ENCODE assay signal across 1 cellular context in the genomic region with DNA sequence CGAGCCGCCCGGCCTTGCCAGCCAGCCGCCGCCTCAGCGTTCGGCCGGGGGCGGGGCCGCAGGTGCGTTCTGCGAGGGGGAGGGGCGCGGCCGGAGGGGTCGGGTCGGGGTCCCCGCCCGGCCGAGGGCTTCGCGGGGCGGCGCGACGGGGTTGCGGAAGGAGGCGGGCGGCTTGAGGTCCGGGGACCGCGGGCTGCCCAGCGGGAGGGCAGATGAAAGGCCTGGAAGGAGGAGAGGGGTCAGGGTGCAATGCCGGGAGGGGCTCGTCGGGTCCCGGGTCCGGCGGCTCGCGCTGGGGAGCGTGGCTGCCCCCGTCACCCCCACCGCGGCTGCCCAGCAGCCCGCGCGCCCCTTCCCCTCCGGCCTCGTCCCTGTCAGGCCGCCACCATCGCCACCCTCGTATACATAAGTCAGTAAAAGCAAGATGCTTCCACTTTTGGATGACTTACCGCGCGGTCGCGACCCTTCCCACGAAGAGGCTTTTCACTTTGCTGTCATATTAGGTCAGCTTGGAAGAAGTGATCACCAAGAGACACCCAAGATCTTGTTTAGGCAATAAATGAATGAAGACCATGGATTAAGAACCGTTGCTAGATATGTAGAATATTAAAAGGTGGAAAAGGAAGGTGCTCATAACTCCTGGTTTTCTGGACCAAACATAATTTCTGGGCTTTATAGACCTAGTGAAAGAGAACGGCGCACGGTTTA.
TF ChIP-seq lines count a peak whose summit lies in the region.

No MANE protein-coding gene starts in this region.

TF ChIP-seq in HepG2, 621 proteins besides CTCF, POLR2A, EP300 and RAD21 (continued from another document and continues in another):
- TF ChIP-seq, protein P1, sequence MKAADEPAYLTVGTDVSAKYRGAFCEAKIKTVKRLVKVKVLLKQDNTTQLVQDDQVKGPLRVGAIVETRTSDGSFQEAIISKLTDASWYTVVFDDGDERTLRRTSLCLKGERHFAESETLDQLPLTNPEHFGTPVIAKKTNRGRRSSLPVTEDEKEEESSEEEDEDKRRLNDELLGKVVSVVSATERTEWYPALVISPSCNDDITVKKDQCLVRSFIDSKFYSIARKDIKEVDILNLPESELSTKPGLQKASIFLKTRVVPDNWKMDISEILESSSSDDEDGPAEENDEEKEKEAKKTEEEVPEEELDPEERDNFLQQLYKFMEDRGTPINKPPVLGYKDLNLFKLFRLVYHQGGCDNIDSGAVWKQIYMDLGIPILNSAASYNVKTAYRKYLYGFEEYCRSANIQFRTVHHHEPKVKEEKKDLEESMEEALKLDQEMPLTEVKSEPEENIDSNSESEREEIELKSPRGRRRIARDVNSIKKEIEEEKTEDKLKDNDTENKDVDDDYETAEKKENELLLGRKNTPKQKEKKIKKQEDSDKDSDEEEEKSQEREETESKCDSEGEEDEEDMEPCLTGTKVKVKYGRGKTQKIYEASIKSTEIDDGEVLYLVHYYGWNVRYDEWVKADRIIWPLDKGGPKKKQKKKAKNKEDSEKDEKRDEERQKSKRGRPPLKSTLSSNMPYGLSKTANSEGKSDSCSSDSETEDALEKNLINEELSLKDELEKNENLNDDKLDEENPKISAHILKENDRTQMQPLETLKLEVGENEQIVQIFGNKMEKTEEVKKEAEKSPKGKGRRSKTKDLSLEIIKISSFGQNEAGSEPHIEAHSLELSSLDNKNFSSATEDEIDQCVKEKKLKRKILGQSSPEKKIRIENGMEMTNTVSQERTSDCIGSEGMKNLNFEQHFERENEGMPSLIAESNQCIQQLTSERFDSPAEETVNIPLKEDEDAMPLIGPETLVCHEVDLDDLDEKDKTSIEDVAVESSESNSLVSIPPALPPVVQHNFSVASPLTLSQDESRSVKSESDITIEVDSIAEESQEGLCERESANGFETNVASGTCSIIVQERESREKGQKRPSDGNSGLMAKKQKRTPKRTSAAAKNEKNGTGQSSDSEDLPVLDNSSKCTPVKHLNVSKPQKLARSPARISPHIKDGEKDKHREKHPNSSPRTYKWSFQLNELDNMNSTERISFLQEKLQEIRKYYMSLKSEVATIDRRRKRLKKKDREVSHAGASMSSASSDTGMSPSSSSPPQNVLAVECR (CRISPR knock-in tag; IDR thresholded peaks at IDR 0.05; ENCODE audit: borderline replicate concordance), result peak; percentile 46; the same call in 1 of the 2 replicates
- TF ChIP-seq RXRB (CRISPR knock-in tag; IDR thresholded peaks at IDR 0.05; ENCODE audit: borderline replicate concordance) (no peak), ZFY (CRISPR knock-in tag; IDR thresholded peaks at IDR 0.05) (0 out of 2 replicates have a peak, but pooled peaks have one; percentile 39), ZFP36L2 (CRISPR knock-in tag; IDR thresholded peaks at IDR 0.05) (no peak), NFE2 (CRISPR knock-in tag; IDR thresholded peaks at IDR 0.05) (no peak), MED1 (CRISPR knock-in tag; IDR thresholded peaks at IDR 0.05) (no peak), ZNF775 (CRISPR knock-in tag; IDR thresholded peaks at IDR 0.05; ENCODE audit: borderline replicate concordance) (no peak), SUZ12 (IDR thresholded peaks at IDR 0.05; ENCODE audit: low read depth, low read length) (no peak), PAWR (CRISPR knock-in tag; IDR thresholded peaks at IDR 0.05; ENCODE audit: borderline replicate concordance) (no peak), FOXA1 (IDR thresholded peaks at IDR 0.05) (no peak), FOXA1 (CRISPR knock-in tag; IDR thresholded peaks at IDR 0.05) (no peak), ZNF7 (CRISPR knock-in tag; IDR thresholded peaks at IDR 0.05) (no peak), HNRNPLL (IDR thresholded peaks at IDR 0.05; ENCODE audit: low read depth, low read length, poor library complexity, severe bottlenecking) (no peak), THAP11 (CRISPR knock-in tag; IDR thresholded peaks at IDR 0.05) (peak; percentile 10; the same call in 1 of the 2 replicates), ZNF629 (CRISPR knock-in tag; conservative IDR thresholded peaks at IDR 0.05) (no peak), FOXC1 (CRISPR knock-in tag; IDR thresholded peaks at IDR 0.05; ENCODE audit: borderline replicate concordance) (no peak), MBD4 (IDR thresholded peaks at IDR 0.05; ENCODE audit: borderline replicate concordance, low read length) (no peak), CAMTA2 (CRISPR knock-in tag; IDR thresholded peaks at IDR 0.05; ENCODE audit: borderline replicate concordance) (no peak), MED8 (CRISPR knock-in tag; IDR thresholded peaks at IDR 0.05; ENCODE audit: insufficient replicate concordance) (no peak), ZBTB7A (CRISPR knock-in tag; IDR thresholded peaks at IDR 0.05) (peak; percentile 55)
- TF ChIP-seq, protein P2, sequence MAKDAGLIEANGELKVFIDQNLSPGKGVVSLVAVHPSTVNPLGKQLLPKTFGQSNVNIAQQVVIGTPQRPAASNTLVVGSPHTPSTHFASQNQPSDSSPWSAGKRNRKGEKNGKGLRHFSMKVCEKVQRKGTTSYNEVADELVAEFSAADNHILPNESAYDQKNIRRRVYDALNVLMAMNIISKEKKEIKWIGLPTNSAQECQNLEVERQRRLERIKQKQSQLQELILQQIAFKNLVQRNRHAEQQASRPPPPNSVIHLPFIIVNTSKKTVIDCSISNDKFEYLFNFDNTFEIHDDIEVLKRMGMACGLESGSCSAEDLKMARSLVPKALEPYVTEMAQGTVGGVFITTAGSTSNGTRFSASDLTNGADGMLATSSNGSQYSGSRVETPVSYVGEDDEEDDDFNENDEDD (CRISPR knock-in tag; IDR thresholded peaks at IDR 0.05; ENCODE audit: borderline replicate concordance), result no peak
- TF ChIP-seq, protein P3, sequence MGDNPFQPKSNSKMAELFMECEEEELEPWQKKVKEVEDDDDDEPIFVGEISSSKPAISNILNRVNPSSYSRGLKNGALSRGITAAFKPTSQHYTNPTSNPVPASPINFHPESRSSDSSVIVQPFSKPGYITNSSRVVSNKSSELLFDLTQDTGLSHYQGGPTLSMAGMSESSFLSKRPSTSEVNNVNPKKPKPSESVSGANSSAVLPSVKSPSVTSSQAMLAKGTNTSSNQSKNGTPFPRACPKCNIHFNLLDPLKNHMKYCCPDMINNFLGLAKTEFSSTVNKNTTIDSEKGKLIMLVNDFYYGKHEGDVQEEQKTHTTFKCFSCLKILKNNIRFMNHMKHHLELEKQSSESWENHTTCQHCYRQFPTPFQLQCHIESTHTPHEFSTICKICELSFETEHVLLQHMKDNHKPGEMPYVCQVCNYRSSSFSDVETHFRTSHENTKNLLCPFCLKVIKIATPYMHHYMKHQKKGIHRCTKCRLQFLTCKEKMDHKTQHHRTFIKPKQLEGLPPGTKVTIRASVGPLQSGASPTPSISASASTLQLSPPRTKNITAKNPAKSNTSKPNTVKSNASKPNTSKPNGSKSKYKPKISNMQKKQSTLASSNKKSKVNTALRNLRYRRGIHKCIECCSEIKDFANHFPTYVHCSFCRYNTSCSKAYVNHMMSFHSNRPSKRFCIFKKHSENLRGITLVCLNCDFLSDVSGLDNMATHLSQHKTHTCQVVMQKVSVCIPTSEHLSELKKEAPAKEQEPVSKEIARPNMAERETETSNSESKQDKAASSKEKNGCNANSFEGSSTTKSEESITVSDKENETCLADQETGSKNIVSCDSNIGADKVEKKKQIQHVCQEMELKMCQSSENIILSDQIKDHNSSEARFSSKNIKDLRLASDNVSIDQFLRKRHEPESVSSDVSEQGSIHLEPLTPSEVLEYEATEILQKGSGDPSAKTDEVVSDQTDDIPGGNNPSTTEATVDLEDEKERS (CRISPR knock-in tag; IDR thresholded peaks at IDR 0.05), result no peak
- TF ChIP-seq, protein P4, sequence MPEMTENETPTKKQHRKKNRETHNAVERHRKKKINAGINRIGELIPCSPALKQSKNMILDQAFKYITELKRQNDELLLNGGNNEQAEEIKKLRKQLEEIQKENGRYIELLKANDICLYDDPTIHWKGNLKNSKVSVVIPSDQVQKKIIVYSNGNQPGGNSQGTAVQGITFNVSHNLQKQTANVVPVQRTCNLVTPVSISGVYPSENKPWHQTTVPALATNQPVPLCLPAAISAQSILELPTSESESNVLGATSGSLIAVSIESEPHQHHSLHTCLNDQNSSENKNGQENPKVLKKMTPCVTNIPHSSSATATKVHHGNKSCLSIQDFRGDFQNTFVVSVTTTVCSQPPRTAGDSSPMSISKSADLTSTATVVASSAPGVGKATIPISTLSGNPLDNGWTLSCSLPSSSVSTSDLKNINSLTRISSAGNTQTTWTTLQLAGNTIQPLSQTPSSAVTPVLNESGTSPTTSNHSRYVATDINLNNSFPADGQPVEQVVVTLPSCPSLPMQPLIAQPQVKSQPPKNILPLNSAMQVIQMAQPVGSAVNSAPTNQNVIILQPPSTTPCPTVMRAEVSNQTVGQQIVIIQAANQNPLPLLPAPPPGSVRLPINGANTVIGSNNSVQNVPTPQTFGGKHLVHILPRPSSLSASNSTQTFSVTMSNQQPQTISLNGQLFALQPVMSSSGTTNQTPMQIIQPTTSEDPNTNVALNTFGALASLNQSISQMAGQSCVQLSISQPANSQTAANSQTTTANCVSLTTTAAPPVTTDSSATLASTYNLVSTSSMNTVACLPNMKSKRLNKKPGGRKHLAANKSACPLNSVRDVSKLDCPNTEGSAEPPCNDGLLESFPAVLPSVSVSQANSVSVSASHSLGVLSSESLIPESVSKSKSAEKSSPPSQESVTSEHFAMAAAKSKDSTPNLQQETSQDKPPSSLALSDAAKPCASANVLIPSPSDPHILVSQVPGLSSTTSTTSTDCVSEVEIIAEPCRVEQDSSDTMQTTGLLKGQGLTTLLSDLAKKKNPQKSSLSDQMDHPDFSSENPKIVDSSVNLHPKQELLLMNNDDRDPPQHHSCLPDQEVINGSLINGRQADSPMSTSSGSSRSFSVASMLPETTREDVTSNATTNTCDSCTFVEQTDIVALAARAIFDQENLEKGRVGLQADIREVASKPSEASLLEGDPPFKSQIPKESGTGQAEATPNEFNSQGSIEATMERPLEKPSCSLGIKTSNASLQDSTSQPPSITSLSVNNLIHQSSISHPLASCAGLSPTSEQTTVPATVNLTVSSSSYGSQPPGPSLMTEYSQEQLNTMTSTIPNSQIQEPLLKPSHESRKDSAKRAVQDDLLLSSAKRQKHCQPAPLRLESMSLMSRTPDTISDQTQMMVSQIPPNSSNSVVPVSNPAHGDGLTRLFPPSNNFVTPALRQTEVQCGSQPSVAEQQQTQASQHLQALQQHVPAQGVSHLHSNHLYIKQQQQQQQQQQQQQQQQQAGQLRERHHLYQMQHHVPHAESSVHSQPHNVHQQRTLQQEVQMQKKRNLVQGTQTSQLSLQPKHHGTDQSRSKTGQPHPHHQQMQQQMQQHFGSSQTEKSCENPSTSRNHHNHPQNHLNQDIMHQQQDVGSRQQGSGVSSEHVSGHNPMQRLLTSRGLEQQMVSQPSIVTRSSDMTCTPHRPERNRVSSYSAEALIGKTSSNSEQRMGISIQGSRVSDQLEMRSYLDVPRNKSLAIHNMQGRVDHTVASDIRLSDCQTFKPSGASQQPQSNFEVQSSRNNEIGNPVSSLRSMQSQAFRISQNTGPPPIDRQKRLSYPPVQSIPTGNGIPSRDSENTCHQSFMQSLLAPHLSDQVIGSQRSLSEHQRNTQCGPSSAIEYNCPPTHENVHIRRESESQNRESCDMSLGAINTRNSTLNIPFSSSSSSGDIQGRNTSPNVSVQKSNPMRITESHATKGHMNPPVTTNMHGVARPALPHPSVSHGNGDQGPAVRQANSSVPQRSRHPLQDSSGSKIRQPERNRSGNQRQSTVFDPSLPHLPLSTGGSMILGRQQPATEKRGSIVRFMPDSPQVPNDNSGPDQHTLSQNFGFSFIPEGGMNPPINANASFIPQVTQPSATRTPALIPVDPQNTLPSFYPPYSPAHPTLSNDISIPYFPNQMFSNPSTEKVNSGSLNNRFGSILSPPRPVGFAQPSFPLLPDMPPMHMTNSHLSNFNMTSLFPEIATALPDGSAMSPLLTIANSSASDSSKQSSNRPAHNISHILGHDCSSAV (CRISPR knock-in tag; IDR thresholded peaks at IDR 0.05; ENCODE audit: borderline replicate concordance), result no peak
- TF ChIP-seq, protein P5, sequence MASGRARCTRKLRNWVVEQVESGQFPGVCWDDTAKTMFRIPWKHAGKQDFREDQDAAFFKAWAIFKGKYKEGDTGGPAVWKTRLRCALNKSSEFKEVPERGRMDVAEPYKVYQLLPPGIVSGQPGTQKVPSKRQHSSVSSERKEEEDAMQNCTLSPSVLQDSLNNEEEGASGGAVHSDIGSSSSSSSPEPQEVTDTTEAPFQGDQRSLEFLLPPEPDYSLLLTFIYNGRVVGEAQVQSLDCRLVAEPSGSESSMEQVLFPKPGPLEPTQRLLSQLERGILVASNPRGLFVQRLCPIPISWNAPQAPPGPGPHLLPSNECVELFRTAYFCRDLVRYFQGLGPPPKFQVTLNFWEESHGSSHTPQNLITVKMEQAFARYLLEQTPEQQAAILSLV (CRISPR knock-in tag; IDR thresholded peaks at IDR 0.05; ENCODE audit: borderline replicate concordance), result no peak; the same call in 1 of the 2 replicates
- TF ChIP-seq, protein P6, sequence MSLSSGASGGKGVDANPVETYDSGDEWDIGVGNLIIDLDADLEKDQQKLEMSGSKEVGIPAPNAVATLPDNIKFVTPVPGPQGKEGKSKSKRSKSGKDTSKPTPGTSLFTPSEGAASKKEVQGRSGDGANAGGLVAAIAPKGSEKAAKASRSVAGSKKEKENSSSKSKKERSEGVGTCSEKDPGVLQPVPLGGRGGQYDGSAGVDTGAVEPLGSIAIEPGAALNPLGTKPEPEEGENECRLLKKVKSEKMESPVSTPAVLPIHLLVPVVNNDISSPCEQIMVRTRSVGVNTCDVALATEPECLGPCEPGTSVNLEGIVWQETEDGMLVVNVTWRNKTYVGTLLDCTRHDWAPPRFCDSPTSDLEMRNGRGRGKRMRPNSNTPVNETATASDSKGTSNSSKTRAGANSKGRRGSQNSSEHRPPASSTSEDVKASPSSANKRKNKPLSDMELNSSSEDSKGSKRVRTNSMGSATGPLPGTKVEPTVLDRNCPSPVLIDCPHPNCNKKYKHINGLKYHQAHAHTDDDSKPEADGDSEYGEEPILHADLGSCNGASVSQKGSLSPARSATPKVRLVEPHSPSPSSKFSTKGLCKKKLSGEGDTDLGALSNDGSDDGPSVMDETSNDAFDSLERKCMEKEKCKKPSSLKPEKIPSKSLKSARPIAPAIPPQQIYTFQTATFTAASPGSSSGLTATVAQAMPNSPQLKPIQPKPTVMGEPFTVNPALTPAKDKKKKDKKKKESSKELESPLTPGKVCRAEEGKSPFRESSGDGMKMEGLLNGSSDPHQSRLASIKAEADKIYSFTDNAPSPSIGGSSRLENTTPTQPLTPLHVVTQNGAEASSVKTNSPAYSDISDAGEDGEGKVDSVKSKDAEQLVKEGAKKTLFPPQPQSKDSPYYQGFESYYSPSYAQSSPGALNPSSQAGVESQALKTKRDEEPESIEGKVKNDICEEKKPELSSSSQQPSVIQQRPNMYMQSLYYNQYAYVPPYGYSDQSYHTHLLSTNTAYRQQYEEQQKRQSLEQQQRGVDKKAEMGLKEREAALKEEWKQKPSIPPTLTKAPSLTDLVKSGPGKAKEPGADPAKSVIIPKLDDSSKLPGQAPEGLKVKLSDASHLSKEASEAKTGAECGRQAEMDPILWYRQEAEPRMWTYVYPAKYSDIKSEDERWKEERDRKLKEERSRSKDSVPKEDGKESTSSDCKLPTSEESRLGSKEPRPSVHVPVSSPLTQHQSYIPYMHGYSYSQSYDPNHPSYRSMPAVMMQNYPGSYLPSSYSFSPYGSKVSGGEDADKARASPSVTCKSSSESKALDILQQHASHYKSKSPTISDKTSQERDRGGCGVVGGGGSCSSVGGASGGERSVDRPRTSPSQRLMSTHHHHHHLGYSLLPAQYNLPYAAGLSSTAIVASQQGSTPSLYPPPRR (CRISPR knock-in tag; IDR thresholded peaks at IDR 0.05; ENCODE audit: borderline replicate concordance), result no peak
- TF ChIP-seq, protein P7, sequence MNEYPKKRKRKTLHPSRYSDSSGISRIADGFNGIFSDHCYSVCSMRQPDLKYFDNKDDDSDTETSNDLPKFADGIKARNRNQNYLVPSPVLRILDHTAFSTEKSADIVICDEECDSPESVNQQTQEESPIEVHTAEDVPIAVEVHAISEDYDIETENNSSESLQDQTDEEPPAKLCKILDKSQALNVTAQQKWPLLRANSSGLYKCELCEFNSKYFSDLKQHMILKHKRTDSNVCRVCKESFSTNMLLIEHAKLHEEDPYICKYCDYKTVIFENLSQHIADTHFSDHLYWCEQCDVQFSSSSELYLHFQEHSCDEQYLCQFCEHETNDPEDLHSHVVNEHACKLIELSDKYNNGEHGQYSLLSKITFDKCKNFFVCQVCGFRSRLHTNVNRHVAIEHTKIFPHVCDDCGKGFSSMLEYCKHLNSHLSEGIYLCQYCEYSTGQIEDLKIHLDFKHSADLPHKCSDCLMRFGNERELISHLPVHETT (CRISPR knock-in tag; conservative IDR thresholded peaks at IDR 0.05), result no peak
